Comparison of ENCODE assay signal across 16 cellular contexts in genomic region chr3:190266915-190267290, GRCh38.
"Had no signal": no experiment of that assay in that cellular context is flagged by ENCODE, and none has a peak within 500 bp of the region (broad histone marks: within the 10 kb centered on the region; RNA-seq: fewer than 3 reads in every experiment).

No MANE protein-coding gene starts in this region.

- H3K36me3 Mint-ChIP-seq: naive B cell had no signal

- H3K27me3 ChIP-seq: dorsolateral prefrontal cortex, gastroesophageal sphincter, heart right ventricle, pancreas had no signal

- H3K9me3 Mint-ChIP-seq: activated T-helper 1 cell treated with anti-CD3 and anti-CD28 coated beads, Interleukin-12 subunit alpha, Interleukin-12 subunit beta, Interleukin-2, Interleukin-4 antibody, amounts not matched to agents 30 ng/mL and 10 ng/mL and 1 ng/mL, durations not matched to agents 14 hours and 24 hours and 36 hours had no signal

- ATAC-seq: activated CD4-positive, CD25-positive, alpha-beta regulatory T cell treated with anti-CD3 and anti-CD28 coated beads, Interleukin-2, amount 50 U/mL, for 24 hours; gastroesophageal sphincter; heart right ventricle; left colon; lower lobe of right lung; pancreas had no signal

- H3K27ac Mint-ChIP-seq: activated T-helper 1 cell treated with anti-CD3 and anti-CD28 coated beads, Interleukin-12 subunit alpha, Interleukin-12 subunit beta, Interleukin-2, Interleukin-4 antibody, amounts not matched to agents 30 ng/mL and 10 ng/mL and 1 ng/mL, durations not matched to agents 14 hours and 24 hours and 36 hours; endodermal cell; naive B cell had no signal

- DNase-seq: activated CD4-positive, alpha-beta T cell treated with anti-CD3 and anti-CD28 coated beads, Interleukin-2, amount 50 U/mL, for 1 hour; activated naive CD4-positive, alpha-beta T cell; aorta; dorsolateral prefrontal cortex; endodermal cell; heart right ventricle; left colon; lower lobe of right lung; naive B cell; pancreas; stimulated activated CD4-positive, alpha-beta T cell treated with anti-CD3 and anti-CD28 coated beads, Interleukin-12 subunit alpha, Interleukin-12 subunit beta, amount 100 ng/mL, for 4 hours; stimulated activated CD4-positive, alpha-beta T cell treated with anti-CD3 and anti-CD28 coated beads, Interleukin-2, amount 100 ng/mL, for 24 hours; T-helper 9 cell had no signal

- H3K4me1 Mint-ChIP-seq: endodermal cell, naive B cell had no signal

- H3K4me3 Mint-ChIP-seq: activated T-helper 1 cell treated with anti-CD3 and anti-CD28 coated beads, Interleukin-12 subunit alpha, Interleukin-12 subunit beta, Interleukin-2, Interleukin-4 antibody, amounts not matched to agents 30 ng/mL and 10 ng/mL and 1 ng/mL, durations not matched to agents 14 hours and 24 hours and 36 hours; endodermal cell; naive B cell had no signal

- H3K4me3 ChIP-seq: dorsolateral prefrontal cortex, gastroesophageal sphincter, heart right ventricle, lower lobe of right lung, pancreas had no signal

- H3K4me1 ChIP-seq: gastroesophageal sphincter, heart right ventricle, lower lobe of right lung, pancreas had no signal

- H3K9me3 ChIP-seq: gastroesophageal sphincter, heart right ventricle, lower lobe of right lung, pancreas had no signal

- H3K27ac ChIP-seq: dorsolateral prefrontal cortex, gastroesophageal sphincter, heart right ventricle, lower lobe of right lung, pancreas had no signal

- H3K36me3 ChIP-seq: gastroesophageal sphincter, heart right ventricle, lower lobe of right lung, pancreas had no signal
